ENCODE assay signal across 21 cellular contexts in the genomic region with DNA sequence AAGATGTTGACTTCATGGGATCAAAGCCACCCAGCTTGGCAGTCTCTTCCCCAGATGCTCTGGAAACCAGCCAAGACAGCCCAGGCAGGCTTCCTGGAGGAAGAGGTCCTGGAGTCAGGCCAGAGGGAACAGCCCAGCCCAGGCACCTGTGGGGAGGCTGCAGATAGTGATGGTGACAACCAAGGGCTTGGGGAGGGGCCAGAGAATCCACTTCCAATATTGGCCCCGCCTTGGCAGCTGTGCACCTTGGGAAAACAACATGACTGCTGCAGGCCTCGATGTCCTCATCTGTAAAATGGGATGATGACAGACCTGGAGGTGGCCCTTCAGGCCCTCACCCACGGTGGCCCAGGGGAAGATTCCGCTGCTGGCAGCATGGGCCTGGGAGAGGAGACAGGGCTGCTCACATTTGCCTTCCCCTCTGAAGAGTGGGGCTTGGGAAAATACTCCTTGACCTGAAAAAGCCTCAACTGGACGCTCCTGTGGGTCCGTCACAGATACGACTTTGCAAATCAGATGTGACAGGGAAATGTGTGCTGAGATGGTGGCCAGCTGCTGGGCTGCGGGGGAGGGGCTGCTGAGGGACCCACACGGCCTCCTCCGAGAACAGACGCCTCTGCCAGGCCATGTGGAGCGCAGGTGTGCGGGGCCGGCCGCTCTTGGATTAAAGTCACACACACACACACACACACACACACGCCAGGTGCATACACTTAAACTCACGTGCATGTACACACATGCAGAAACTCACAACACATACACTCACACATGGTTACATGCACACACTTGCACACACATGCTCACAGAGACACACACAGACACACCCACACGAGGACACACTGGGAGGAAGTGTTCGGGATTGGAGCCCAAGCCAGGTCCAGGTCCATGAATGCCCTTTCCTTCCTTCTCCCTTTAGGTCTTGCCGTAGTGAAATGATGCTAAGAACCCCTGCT.
A peak's percentile ranks its signal among the peaks of the same experiment; 100 is the strongest.
DNase-seq lines count a peak whose midpoint lies in the region; ATAC-seq, FAIRE-seq and TF ChIP-seq lines count a peak whose summit lies in the region.
"Had no signal": no experiment of that assay in that cellular context is flagged by ENCODE, and none has a peak within 500 bp of the region (broad histone marks: within the 10 kb centered on the region; RNA-seq: fewer than 3 reads in every experiment).

No MANE protein-coding gene starts in this region.

- FAIRE-seq in HepG2 (lab: Jason Lieb, UNC), result no peak

- no TSS peak for BruUV-seq in IMR-90 (replicated peaks; lab: Mats Ljungman, UMichigan)
- BruUV-seq in HepG2 (replicated peaks; lab: Mats Ljungman, UMichigan), result no TSS peak

- H2AK9ac ChIP-seq in IMR-90 (replicated peaks; ENCODE audit: low read depth, low read length, poor library complexity), result peak overlapping the region; percentile 72

- H3K23ac ChIP-seq in IMR-90 (ENCODE audit: low read depth, low read length), result no peak overlapping the region

- peak overlapping the region; percentile 59; the same call in 1 of the 2 replicates for H2AK5ac ChIP-seq in IMR-90 (ENCODE audit: low read depth, low read length)

- dilution Hi-C loops in IMR-90 (cut with HindIII; ENCODE audit: low sequenced_read_pairs, unreplicated experiment), result no loop called here

- DNase-seq in BE2C (peak; percentile 72), IMR-90 (no peak), HepG2 (ENCODE audit: low spot score) (no peak), A172 (ENCODE audit: low spot score) (no peak)
- no peak for DNase-seq in activated naive CD8-positive, alpha-beta T cell treated with anti-CD3 and anti-CD28 coated beads, Interleukin-2, amount 50 U/mL, for 24 hours
- DNase-seq: activated CD4-positive, alpha-beta T cell treated with anti-CD3 and anti-CD28 coated beads, Interleukin-2, amount 50 U/mL, for 1 hour; left ventricle myocardium superior; NCI-H1436 treated with DMSO at 0.1 percent for 48 hours; NCI-H2171; stimulated activated naive B cell treated with anti-CD40 and anti-IgM and Interleukin-4, amounts not matched to agents 10 μg/mL and 1 μg/mL and 100 μg/mL, for 72 hours; T-helper 17 cell had no signal

- no peak overlapping the region for H3K27ac ChIP-seq in IMR-90 (ENCODE audit: insufficient read depth, low read length)
- no peak overlapping the region for H3K27ac ChIP-seq in HepG2 (ENCODE audit: extremely low read length, insufficient read depth, low read length)
- H3K27ac ChIP-seq: epithelial cell of prostate, SJSA1 had no signal

- no peak overlapping the region for H3K4me3 ChIP-seq in BE2C (ENCODE audit: low read depth, low read length)
- no peak overlapping the region for H3K4me3 ChIP-seq in IMR-90 (ENCODE audit: insufficient read depth, low read depth, low read length)
- H3K4me3 ChIP-seq in HepG2 (replicated peaks in 1 of 3; ENCODE audit: insufficient read depth in 1 of 3, low read depth in 2 of 3, low read length in 3 of 3), result no peak overlapping the region
- H3K4me3 ChIP-seq: mucosa of descending colon, SJSA1, smooth muscle cell had no signal

- H3K4ac ChIP-seq in IMR-90 (ENCODE audit: low read depth, low read length), result no peak overlapping the region

- H3K56ac ChIP-seq in IMR-90 (ENCODE audit: extremely low read depth, insufficient read depth, low read length), result no peak overlapping the region

- peak overlapping the region; percentile 32 for H2AFZ ChIP-seq in IMR-90 (replicated peaks; ENCODE audit: low read length, poor library complexity)
- no peak overlapping the region for H2AFZ ChIP-seq in HepG2 (ENCODE audit: low read length)

- H3K4me1 Mint-ChIP-seq in activated naive CD8-positive, alpha-beta T cell treated with anti-CD3 and anti-CD28 coated beads, Interleukin-2, amount 50 U/mL, for 24 hours, result no peaks in the 10 kb centered on the region
- H3K4me1 Mint-ChIP-seq: CD4-positive, CD25-positive, alpha-beta regulatory T cell; T-helper 17 cell had no signal

- TF ChIP-seq CTCF in BE2C (IDR thresholded peaks at IDR 0.05; ENCODE audit: low read depth, low read length) (no peak), IMR-90 (conservative IDR thresholded peaks at IDR 0.05; ENCODE audit: low read depth, low read length) (no peak), HepG2 (CRISPR knock-in tag; IDR thresholded peaks at IDR 0.05) (no peak)

- H3K27me3 Mint-ChIP-seq in activated naive CD8-positive, alpha-beta T cell treated with anti-CD3 and anti-CD28 coated beads, Interleukin-2, amount 50 U/mL, for 24 hours, result no peaks in the 10 kb centered on the region
- H3K27me3 Mint-ChIP-seq: activated naive CD8-positive, alpha-beta T cell; CD4-positive, CD25-positive, alpha-beta regulatory T cell; stimulated activated naive B cell treated with anti-CD40 and anti-IgM and Interleukin-4, amounts not matched to agents 10 μg/mL and 1 μg/mL and 100 μg/mL, for 72 hours; T-helper 17 cell had no signal

- ATAC-seq in IMR-90 (ENCODE audit: low read depth) (no peak), SK-N-SH treated with all-trans-retinoic acid at 6 μM for 48 hours (no peak), HepG2 (no peak), GM21526 (IDR thresholded peaks at IDR 0.05; ENCODE audit: low FRiP score, unreplicated experiment) (no peak), HG02642 (IDR thresholded peaks at IDR 0.05; ENCODE audit: poor library complexity, unreplicated experiment) (no peak)
- ATAC-seq in activated naive CD8-positive, alpha-beta T cell treated with anti-CD3 and anti-CD28 coated beads, Interleukin-2, amount 50 U/mL, for 24 hours, result no peak
- ATAC-seq: T-helper 17 cell had no signal

- H3K14ac ChIP-seq in IMR-90 (replicated peaks; ENCODE audit: low read depth, low read length), result no peak overlapping the region

- in situ Hi-C loops in IMR-90 (cut with MboI; ENCODE audit: low sequenced_read_pairs), result no loop called here
- in situ Hi-C loops in HepG2 (cut with HindIII; ENCODE audit: extremely low pct_ligation_motif_present, low pct_unique_long_range_greater_than_20kb), result no loop called here

- no peak overlapping the region for H3K9ac ChIP-seq in IMR-90 (ENCODE audit: low read depth, low read length)
- H3K9ac ChIP-seq in HepG2 (ENCODE audit: insufficient read depth, low read depth, low read length), result no peak overlapping the region

- POLR2A ChIA-PET in IMR-90 (lab: Charles Lee; ENCODE audit: unreplicated experiment) (no interaction called here), HepG2 (lab: Yijun Ruan, JAX) (no interaction called here)

- H3K36me3 Mint-ChIP-seq in activated naive CD8-positive, alpha-beta T cell treated with anti-CD3 and anti-CD28 coated beads, Interleukin-2, amount 50 U/mL, for 24 hours (ENCODE audit: low read depth), result no peaks in the 10 kb centered on the region
- H3K36me3 Mint-ChIP-seq: activated naive CD8-positive, alpha-beta T cell; CD4-positive, CD25-positive, alpha-beta regulatory T cell; stimulated activated naive B cell treated with anti-CD40 and anti-IgM and Interleukin-4, amounts not matched to agents 10 μg/mL and 1 μg/mL and 100 μg/mL, for 72 hours had no signal

- H2BK120ac ChIP-seq in IMR-90 (ENCODE audit: low read depth, low read length), result peak overlapping the region; percentile 40; the same call in 1 of the 2 replicates

- no peaks in the 10 kb centered on the region for H3K9me3 Mint-ChIP-seq in activated naive CD8-positive, alpha-beta T cell treated with anti-CD3 and anti-CD28 coated beads, Interleukin-2, amount 50 U/mL, for 24 hours
- H3K9me3 Mint-ChIP-seq: activated T-helper 2 cell treated with anti-CD3 and anti-CD28 coated beads, Interferon-gamma antibody, Interleukin-2, Interleukin-4, amounts not matched to agents 10 μg/mL and 5 μg/mL and 100 μg/mL, durations not matched to agents 14 hours and 24 hours and 36 hours; CD4-positive, CD25-positive, alpha-beta regulatory T cell; stimulated activated naive B cell treated with anti-CD40 and anti-IgM and Interleukin-4, amounts not matched to agents 10 μg/mL and 1 μg/mL and 100 μg/mL, for 72 hours had no signal

- H3K4me2 ChIP-seq in IMR-90 (ENCODE audit: low read depth, low read length) (no peak overlapping the region), HepG2 (ENCODE audit: low read depth, low read length) (peak overlapping the region; percentile 23; the same call in 1 of the 2 replicates)
- H3K4me2 ChIP-seq: smooth muscle cell had no signal

- H3K9me1 ChIP-seq in IMR-90 (ENCODE audit: insufficient read depth, low read length), result no peaks in the 10 kb centered on the region; the same call in 1 of the 2 replicates

- H3K4me1 ChIP-seq in BE2C (peaks cover 9% of the 10 kb centered on the region), IMR-90 (ENCODE audit: control insufficient read depth, insufficient read depth, low read length) (no peaks in the 10 kb centered on the region), HepG2 (ENCODE audit: insufficient read depth, low read length) (peaks cover 52% of the 10 kb centered on the region)
- H3K4me1 ChIP-seq: SJSA1 had no signal

- H3K9me3 ChIP-seq in BE2C (no peaks in the 10 kb centered on the region), IMR-90 (ENCODE audit: control insufficient read depth, insufficient read depth, low read length) (no peaks in the 10 kb centered on the region), HepG2 (ENCODE audit: low read length) (no peaks in the 10 kb centered on the region)
- H3K9me3 ChIP-seq: mucosa of descending colon, SJSA1 had no signal

- H3K27me3 ChIP-seq in BE2C (no peaks in the 10 kb centered on the region), IMR-90 (ENCODE audit: control insufficient read depth, insufficient read depth, low read length) (no peaks in the 10 kb centered on the region), HepG2 (ENCODE audit: control insufficient read depth in 1 of 2, insufficient read depth in 2 of 2, low read length in 2 of 2) (peaks cover 0 to 8% of the 10 kb centered on the region in 2 experiments; a peak in 1 of 5 replicates)
- H3K27me3 ChIP-seq: SJSA1 had no signal

- H3K79me2 ChIP-seq in HepG2 (ENCODE audit: insufficient read depth, low read length), result no peaks in the 10 kb centered on the region

- H4K8ac ChIP-seq in IMR-90 (ENCODE audit: low read depth in 2 of 2, low read length in 2 of 2), result no peak overlapping the region

- TF ChIP-seq POLR2A in IMR-90 (IDR thresholded peaks at IDR 0.05; ENCODE audit: low read depth, low read length) (no peak), HepG2 (IDR thresholded peaks at IDR 0.05; ENCODE audit: insufficient read depth in 1 of 2, low read depth in 2 of 2, low read length in 2 of 2) (no peak)

- H2BK20ac ChIP-seq in IMR-90 (ENCODE audit: low read depth, low read length), result no peak overlapping the region

- H4K20me1 ChIP-seq in IMR-90 (ENCODE audit: insufficient read depth, low read length) (no peaks in the 10 kb centered on the region), HepG2 (ENCODE audit: insufficient read depth, low read length) (no peaks in the 10 kb centered on the region)

- H2BK5ac ChIP-seq in IMR-90 (ENCODE audit: low read depth, low read length, poor library complexity, severe bottlenecking), result no peak overlapping the region

- no peak overlapping the region for H3K4me3 Mint-ChIP-seq in activated naive CD8-positive, alpha-beta T cell treated with anti-CD3 and anti-CD28 coated beads, Interleukin-2, amount 50 U/mL, for 24 hours
- H3K4me3 Mint-ChIP-seq: activated naive CD8-positive, alpha-beta T cell; CD4-positive, CD25-positive, alpha-beta regulatory T cell; stimulated activated naive B cell treated with anti-CD40 and anti-IgM and Interleukin-4, amounts not matched to agents 10 μg/mL and 1 μg/mL and 100 μg/mL, for 72 hours; T-helper 17 cell had no signal

- intact Hi-C loops in IMR-90 (cut with micrococcal nuclease) (no loop called here), HepG2 (cut with micrococcal nuclease; ENCODE audit: unreplicated experiment) (loop anchor here (5.0 kb wide), 1 partner anchor 204 kb away; no protein-coding TSS in a partner anchor)

- TF ChIP-seq EP300 in HepG2 (IDR thresholded peaks at IDR 0.05; ENCODE audit: low read depth in 2 of 2, low read length in 2 of 2) (no peak), HepG2 (CRISPR knock-in tag; IDR thresholded peaks at IDR 0.05; ENCODE audit: borderline replicate concordance) (no peak)

- H4K5ac ChIP-seq in IMR-90 (ENCODE audit: low read depth, low read length), result no peak overlapping the region

- H4K91ac ChIP-seq in IMR-90 (ENCODE audit: insufficient read depth, low read depth, low read length), result no peak overlapping the region

- no peaks in the 10 kb centered on the region for H3K79me1 ChIP-seq in IMR-90 (ENCODE audit: low read depth in 1 of 2, low read length in 2 of 2)

- TF ChIP-seq RAD21 in IMR-90 (IDR thresholded peaks at IDR 0.05; ENCODE audit: low read length) (no peak), HepG2 (CRISPR knock-in tag; IDR thresholded peaks at IDR 0.05) (no peak)

- H3K18ac ChIP-seq in IMR-90 (ENCODE audit: low read depth, low read length), result no peak overlapping the region

- H3K36me3 ChIP-seq in BE2C (no peaks in the 10 kb centered on the region), IMR-90 (ENCODE audit: control insufficient read depth, insufficient read depth, low read length) (no peaks in the 10 kb centered on the region), HepG2 (replicated peaks in 1 of 2; ENCODE audit: control insufficient read depth in 1 of 2, insufficient read depth in 2 of 2, low read length in 2 of 2) (no peaks in the 10 kb centered on the region)
- H3K36me3 ChIP-seq: SJSA1 had no signal

- H2BK15ac ChIP-seq in IMR-90 (ENCODE audit: low read depth, low read length), result no peak overlapping the region

- whole genome bisulfite sequencing in IMR-90 (ENCODE audit: extremely low coverage in 2 of 2, insufficient read length in 1 of 2), 2 experiments, result 49% methylated on average over 9 of the region's 20 CpGs; no CpG with 5 or more reads in 1 of the 2 experiments
- WGBS in HepG2 (ENCODE audit: low lambda C conversion rate), result 54% methylated on average over 19 of the region's 20 CpGs

- H3K27ac Mint-ChIP-seq in activated naive CD8-positive, alpha-beta T cell treated with anti-CD3 and anti-CD28 coated beads, Interleukin-2, amount 50 U/mL, for 24 hours, result no peak overlapping the region
- H3K27ac Mint-ChIP-seq: activated naive CD8-positive, alpha-beta T cell; activated T-helper 2 cell treated with anti-CD3 and anti-CD28 coated beads, Interferon-gamma antibody, Interleukin-2, Interleukin-4, amounts not matched to agents 10 μg/mL and 5 μg/mL and 100 μg/mL, durations not matched to agents 14 hours and 24 hours and 36 hours; CD4-positive, CD25-positive, alpha-beta regulatory T cell; stimulated activated naive B cell treated with anti-CD40 and anti-IgM and Interleukin-4, amounts not matched to agents 10 μg/mL and 1 μg/mL and 100 μg/mL, for 72 hours; T-helper 17 cell had no signal

- CTCF ChIA-PET in IMR-90 (lab: Yijun Ruan, JAX), result no interaction called here
- CTCF ChIA-PET in HepG2 (lab: Yijun Ruan, JAX; ENCODE audit: low intra/inter-chr PET ratio, low total read pairs), result no interaction called here
